In genomic region chr10:119251315-119251708, GRCh38 we compare ENCODE assay signal across 13 cellular contexts. TPM values are rescaled to one million over a fixed set of nuclear protein-coding genes. Genes with fewer than 3 reads are reported as not detected.
DNase-seq lines count a peak whose midpoint lies in the region; ATAC-seq and TF ChIP-seq lines count a peak whose summit lies in the region.
"Had no signal": no experiment of that assay in that cellular context is flagged by ENCODE, and none has a peak within 500 bp of the region (broad histone marks: within the 10 kb centered on the region; RNA-seq: fewer than 3 reads in every experiment).

No MANE protein-coding gene starts in this region.

- H3K4me1 ChIP-seq in SK-N-SH (ENCODE audit: control insufficient read depth in 1 of 2, insufficient read depth in 2 of 2, low read depth in 1 of 2, low read length in 1 of 2) (peaks cover 57 to 64% of the 10 kb centered on the region in 2 experiments), ovary (ENCODE audit: insufficient read depth) (peaks cover 50% of the 10 kb centered on the region)

- DNase-seq in AG20443 (ENCODE audit: low spot score) (peak; percentile 64), SK-N-SH (no peak), fibroblast of the aortic adventitia (ENCODE audit: low read depth) (peak; percentile 88), ovary (peak in 3 of 5 donors; percentile 39 to 63 (median 47)), activated T-cell treated with anti-CD3 and anti-CD28 coated beads for 4 hours (no peak)
- DNase-seq in stimulated activated naive CD8-positive, alpha-beta T cell treated with anti-CD3 and anti-CD28 coated beads, Interleukin-15, amount 100 ng/mL, for 72 hours = no peak
- DNase-seq: activated CD4-positive, CD25-positive, alpha-beta regulatory T cell treated with anti-CD3 and anti-CD28 coated beads, Interleukin-2, amount 50 U/mL, for 72 hours; activated naive CD8-positive, alpha-beta T cell treated with anti-CD3 and anti-CD28 coated beads, Interleukin-2, amount 10 ng/mL, durations not matched to agents 7 days and 5 days; COR-L47; H9; NCI-H2029 treated with DMSO at 0.1 percent for 48 hours had no signal

- H3F3A ChIP-seq in SK-N-SH (replicated peaks; ENCODE audit: insufficient read depth) = peaks cover 39% of the 10 kb centered on the region

- no peak for TF ChIP-seq CTCF in SK-N-SH (IDR thresholded peaks at IDR 0.05)
- no peak for TF ChIP-seq CTCF in fibroblast of the aortic adventitia (IDR thresholded peaks at IDR 0.05; ENCODE audit: insufficient read depth, low read length)
- no peak for TF ChIP-seq CTCF in ovary (IDR thresholded peaks at IDR 0.05)

- peak overlapping the region; percentile 35; the same call in 1 of the 2 replicates for H2AFZ ChIP-seq in SK-N-SH (ENCODE audit: low read depth)

- TF ChIP-seq RAD21 in SK-N-SH (IDR thresholded peaks at IDR 0.05; ENCODE audit: low read length) = no peak

- H3K4me2 ChIP-seq in SK-N-SH = peak overlapping the region; percentile 39

- no peak overlapping the region for H3K27ac Mint-ChIP-seq in stimulated activated naive CD8-positive, alpha-beta T cell treated with anti-CD3 and anti-CD28 coated beads, Interleukin-15, amount 100 ng/mL, for 72 hours
- H3K27ac Mint-ChIP-seq: activated naive CD8-positive, alpha-beta T cell treated with anti-CD3 and anti-CD28 coated beads, Interleukin-2, amount 10 ng/mL, durations not matched to agents 7 days and 5 days; H9 had no signal

- TF ChIP-seq POLR2A in ovary (IDR thresholded peaks at IDR 0.05) = no peak

- intact Hi-C loops in ovary (cut with DNase I) = loop anchor here in 2 of 4 donors (2.0 to 10.0 kb wide), 3 partner anchors 43 to 163 kb away; partner anchors contain the start of gene GRK5 (in 1 of the 2)

- TF ChIP-seq EP300 in SK-N-SH (IDR thresholded peaks at IDR 0.05; ENCODE audit: borderline replicate concordance in 1 of 2, low read depth in 1 of 2, low read length in 1 of 2) (no peak; a peak in 1 of 4 replicates), ovary (IDR thresholded peaks at IDR 0.05) (no peak)

- CTCF ChIA-PET in SK-N-SH (lab: Yijun Ruan, JAX) = interaction anchor here (1.2 to 2.3 kb wide), 6 partner anchors 9 to 194 kb away, joined by 3 to 10 read pairs (median 3); no protein-coding TSS in a partner anchor

- H4K20me1 ChIP-seq in SK-N-SH (ENCODE audit: insufficient read depth) = no peaks in the 10 kb centered on the region

- H3K27ac ChIP-seq in SK-N-SH (ENCODE audit: low read depth in 2 of 2, low read length in 1 of 2) (peak overlapping the region; percentile 80 to 98), ovary (peak overlapping the region; percentile 86 to 91)

- WGBS in SK-N-SH (ENCODE audit: low lambda C conversion rate) = 36% methylated on average over 7 of the region's 7 CpGs
- 9 to 12% (median 10%) methylated on average over 7 of the region's 7 CpGs for WGBS in ovary, 3 donors

- H3K9me3 Mint-ChIP-seq in stimulated activated naive CD8-positive, alpha-beta T cell treated with anti-CD3 and anti-CD28 coated beads, Interleukin-15, amount 100 ng/mL, for 72 hours = no peaks in the 10 kb centered on the region
- H3K9me3 Mint-ChIP-seq: activated naive CD8-positive, alpha-beta T cell treated with anti-CD3 and anti-CD28 coated beads, Interleukin-2, amount 10 ng/mL, durations not matched to agents 7 days and 5 days; H9 had no signal

- H3K4me1 Mint-ChIP-seq in stimulated activated naive CD8-positive, alpha-beta T cell treated with anti-CD3 and anti-CD28 coated beads, Interleukin-15, amount 100 ng/mL, for 72 hours = peaks cover 29% of the 10 kb centered on the region

- peak overlapping the region in 1 of 2 experiments; percentile 18; a peak in 1 of 4 replicates for H3K4me3 ChIP-seq in SK-N-SH (ENCODE audit: low read depth in 2 of 2, low read length in 1 of 2)
- H3K4me3 ChIP-seq in fibroblast of the aortic adventitia (ENCODE audit: low read depth, low read length) = no peak overlapping the region
- no peak overlapping the region for H3K4me3 ChIP-seq in ovary

- POLR2A ChIA-PET in SK-N-SH (lab: Yijun Ruan, JAX) = no interaction called here

- no peaks in the 10 kb centered on the region for H3K27me3 Mint-ChIP-seq in stimulated activated naive CD8-positive, alpha-beta T cell treated with anti-CD3 and anti-CD28 coated beads, Interleukin-15, amount 100 ng/mL, for 72 hours
- H3K27me3 Mint-ChIP-seq: activated naive CD8-positive, alpha-beta T cell treated with anti-CD3 and anti-CD28 coated beads, Interleukin-2, amount 10 ng/mL, durations not matched to agents 7 days and 5 days had no signal

- peaks cover 24% of the 10 kb centered on the region for H3K79me2 ChIP-seq in SK-N-SH (ENCODE audit: insufficient read depth)

- no peaks in the 10 kb centered on the region for H3K9me2 ChIP-seq in SK-N-SH

- H3K27me3 ChIP-seq in SK-N-SH (ENCODE audit: insufficient read depth) (no peaks in the 10 kb centered on the region), ovary (no peaks in the 10 kb centered on the region)

- H3K9me3 ChIP-seq in SK-N-SH (no peaks in the 10 kb centered on the region), ovary (no peaks in the 10 kb centered on the region)

- ATAC-seq in stimulated activated naive CD8-positive, alpha-beta T cell treated with anti-CD3 and anti-CD28 coated beads, Interleukin-15, amount 100 ng/mL, for 72 hours = no peak
- ATAC-seq in GM18867 (IDR thresholded peaks at IDR 0.05; ENCODE audit: unreplicated experiment) = no peak
- no peak for ATAC-seq in HG02840 (IDR thresholded peaks at IDR 0.05; ENCODE audit: low FRiP score, unreplicated experiment)

- H3K36me3 ChIP-seq in SK-N-SH (replicated peaks in 1 of 2; ENCODE audit: control insufficient read depth in 1 of 2, insufficient read depth in 2 of 2, low read length in 1 of 2) = no peaks in the 10 kb centered on the region
- H3K36me3 ChIP-seq in ovary = no peaks in the 10 kb centered on the region

- no peak overlapping the region for H3K4me3 Mint-ChIP-seq in stimulated activated naive CD8-positive, alpha-beta T cell treated with anti-CD3 and anti-CD28 coated beads, Interleukin-15, amount 100 ng/mL, for 72 hours
- H3K4me3 Mint-ChIP-seq: activated naive CD8-positive, alpha-beta T cell treated with anti-CD3 and anti-CD28 coated beads, Interleukin-2, amount 10 ng/mL, durations not matched to agents 7 days and 5 days; H9 had no signal

- peak overlapping the region; percentile 62 for H3K9ac ChIP-seq in SK-N-SH

TF ChIP-seq in SK-N-SH, 30 proteins besides CTCF, POLR2A, EP300 and RAD21:
- TF ChIP-seq JUND (IDR thresholded peaks at IDR 0.05) (no peak; the same call in none of the 2 replicates), PBX3 (IDR thresholded peaks at IDR 0.05) (peak; percentile 74), NRF1 (IDR thresholded peaks at IDR 0.05; ENCODE audit: low read depth, low read length) (no peak), GATA2 (CRISPR knock-in tag; IDR thresholded peaks at IDR 0.05) (no peak), TEAD4 (IDR thresholded peaks at IDR 0.05; ENCODE audit: borderline replicate concordance, insufficient read depth) (0 out of 2 replicates have a peak, but pooled peaks have one; percentile 2), FOSL2 (IDR thresholded peaks at IDR 0.05; ENCODE audit: borderline replicate concordance, low read depth) (peak; percentile 50; the same call in 1 of the 2 replicates), TCF12 (IDR thresholded peaks at IDR 0.05) (peak; percentile 79), ELF1 (IDR thresholded peaks at IDR 0.05) (no peak), MEF2A (IDR thresholded peaks at IDR 0.05; ENCODE audit: borderline replicate concordance, low read depth) (no peak), SIN3A (IDR thresholded peaks at IDR 0.05; ENCODE audit: borderline replicate concordance, low read depth, low read length) (0 out of 2 replicates have a peak, but pooled peaks have one; percentile 38), FOXM1 (IDR thresholded peaks at IDR 0.05; ENCODE audit: low read depth) (no peak)

RNA-seq across cellular contexts. Expression of gene GRK5, which starts 43.9 kb away (rescaled TPM):
- 9.5 and 12.1 TPM in 2 replicates for polyA plus RNA-seq in SK-N-SH (2012; rRNA removed)
- polyA plus RNA-seq in SK-N-SH (2012; cell fraction: cytosol; rRNA removed) = 8.9 and 11.6 TPM in 2 replicates
- 10.3 and 10.8 TPM in 2 replicates for polyA plus RNA-seq in SK-N-SH (2012; cell fraction: nucleus; rRNA removed)
- 7.0 and 20.5 TPM in 2 replicates for total RNA-seq in fibroblast of the aortic adventitia (ENCODE audit: low replicate concordance)
- total RNA-seq in ovary = 100 to 1,000 TPM in 2 of 7 donors, 10 to 100 TPM in 4, 1 to 10 TPM in 1; 10.0 to 115 (median 36.9) TPM
- polyA plus RNA-seq in ovary = 10 to 100 TPM; 43.4 to 62.0 TPM

Comparison
In these comparisons a context has a peak if more than half of its experiments do, and no peak if none do; other contexts are left out.
1. DNase-seq: peak in AG20443 (single experiment), fibroblast of the aortic adventitia (single experiment) and ovary (3 of 5); none in SK-N-SH (single experiment), stimulated activated naive CD8-positive, alpha-beta T cell treated with anti-CD3 and anti-CD28 coated beads, Interleukin-15, amount 100 ng/mL, for 72 hours (0 of 2) and activated T-cell treated with anti-CD3 and anti-CD28 coated beads for 4 hours (single experiment).